ENCODE assay signal across 9 cellular contexts in genomic region chr19:14516048-14516534, GRCh38. TPM values are rescaled to one million over a fixed set of nuclear protein-coding genes. Genes with fewer than 3 reads are reported as not detected.
DNase-seq lines count a peak whose midpoint lies in the region; ATAC-seq and TF ChIP-seq lines count a peak whose summit lies in the region.
"Had no signal": no experiment of that assay in that cellular context is flagged by ENCODE, and none has a peak within 500 bp of the region (broad histone marks: within the 10 kb centered on the region; RNA-seq: fewer than 3 reads in every experiment).

No MANE protein-coding gene starts in this region.

- TF ChIP-seq CTCF in esophagus squamous epithelium (IDR thresholded peaks at IDR 0.05), result no peak
- no peak for TF ChIP-seq CTCF in psoas muscle (IDR thresholded peaks at IDR 0.05)

- H3K9me3 ChIP-seq in SJCRH30 (replicated peaks), result no peaks in the 10 kb centered on the region
- H3K9me3 ChIP-seq in esophagus squamous epithelium, result no peaks in the 10 kb centered on the region
- H3K9me3 ChIP-seq in psoas muscle, result no peaks in the 10 kb centered on the region

- DNase-seq in SJCRH30 (no peak), esophagus squamous epithelium (lab: John Stamatoyannopoulos, UW) (no peak), psoas muscle (no peak), SW480 (ENCODE audit: low spot score) (no peak), Ammon's horn (ENCODE audit: low spot score) (no peak)
- DNase-seq in activated CD4-positive, alpha-beta T cell treated with anti-CD3 and anti-CD28 coated beads, Interleukin-2, amount 50 U/mL, for 4 hours, result no peak

- peaks cover 21% of the 10 kb centered on the region for H3K4me1 ChIP-seq in SJCRH30
- peaks cover 26 to 82% (median 45%) of the 10 kb centered on the region in 3 donors for H3K4me1 ChIP-seq in esophagus squamous epithelium
- H3K4me1 ChIP-seq in psoas muscle, result peaks cover 42% of the 10 kb centered on the region

- WGBS in esophagus squamous epithelium, 2 donors, result 26 to 70% methylated on average over 9 to 15 of the region's 15 CpGs
- WGBS in psoas muscle, 3 donors, result 51 to 63% (median 55%) methylated on average over 15 of the region's 15 CpGs

- H3K36me3 ChIP-seq in SJCRH30 (peaks cover 29% of the 10 kb centered on the region), esophagus squamous epithelium (peaks cover 21 to 40% (median 24%) of the 10 kb centered on the region in 3 donors), psoas muscle (ENCODE audit: insufficient read depth in 1 of 2, low read depth in 1 of 2) (peaks cover 10 to 35% of the 10 kb centered on the region in 2 donors)

- no peak for TF ChIP-seq POLR2A in esophagus squamous epithelium (IDR thresholded peaks at IDR 0.05)

- H3K27ac ChIP-seq in SJCRH30 (no peak overlapping the region), esophagus squamous epithelium (peak overlapping the region; percentile 99 to 100 (median 100)), psoas muscle (peak overlapping the region; percentile 41)

- H3K4me3 ChIP-seq in GM08714 (ENCODE audit: low read length), result peak overlapping the region; percentile 96; the same call in 1 of the 2 replicates
- H3K4me3 ChIP-seq in SJCRH30, result peak overlapping the region; percentile 96
- peak overlapping the region; percentile 66 to 99 (median 96) for H3K4me3 ChIP-seq in esophagus squamous epithelium
- peak overlapping the region; percentile 82 for H3K4me3 ChIP-seq in psoas muscle

- ATAC-seq in psoas muscle (no peak), HG02884 (IDR thresholded peaks at IDR 0.05; ENCODE audit: unreplicated experiment) (no peak)

- intact Hi-C loops in esophagus squamous epithelium (cut with DNase I), result no loop called here
- intact Hi-C loops in psoas muscle (cut with DNase I), result loop anchor here in 1 of 2 donors (5.0 kb wide), 1 partner anchor 46 kb away; no protein-coding TSS in a partner anchor

- H3K27me3 ChIP-seq in SJCRH30 (no peaks in the 10 kb centered on the region), esophagus squamous epithelium (no peaks in the 10 kb centered on the region), psoas muscle (ENCODE audit: insufficient read depth in 3 of 3, low read length in 2 of 3) (no peaks in the 10 kb centered on the region)

RNA-seq across cellular contexts. Expression of gene DNAJB1, which starts 2.1 kb away (rescaled TPM):
- total RNA-seq in SJCRH30 (2014; rRNA removed; shearing (Covaris generic)), result 166 and 178 TPM in 2 replicates
- total RNA-seq in esophagus squamous epithelium (100 to 1,000 TPM; 182 to 294 (median 224) TPM), psoas muscle (100 to 1,000 TPM in 1 of 4 donors, 10 to 100 TPM in 3; 32.6 to 105 (median 42.6) TPM)
- polyA plus RNA-seq in psoas muscle, result 10 to 100 TPM; 20.8 to 32.0 (median 24.4) TPM

RNA-seq across cellular contexts. Expression of gene TECR, which starts 13.3 kb away (rescaled TPM):
- 188 and 189 TPM in 2 replicates for total RNA-seq in SJCRH30 (2014; rRNA removed; shearing (Covaris generic))
- total RNA-seq in esophagus squamous epithelium (100 to 1,000 TPM; 130 to 290 (median 190) TPM), psoas muscle (100 to 1,000 TPM; 111 to 209 (median 158) TPM)
- polyA plus RNA-seq in psoas muscle, result 100 to 1,000 TPM in 2 of 3 donors, 10 to 100 TPM in 1; 77.8 to 145 (median 136) TPM

RNA-seq across cellular contexts. Expression of gene GIPC1, which starts 20.2 kb away (rescaled TPM):
- 67.4 and 71.1 TPM in 2 replicates for total RNA-seq in SJCRH30 (2014; rRNA removed; shearing (Covaris generic))
- 100 to 1,000 TPM; 147 to 432 (median 243) TPM for total RNA-seq in esophagus squamous epithelium
- 10 to 100 TPM; 37.9 to 45.3 (median 43.2) TPM for total RNA-seq in psoas muscle
- 10 to 100 TPM; 45.3 to 63.5 (median 50.8) TPM for polyA plus RNA-seq in psoas muscle

RNA-seq across cellular contexts. Expression of gene PTGER1, which starts 40.9 kb away (rescaled TPM):
- total RNA-seq in SJCRH30 (2014; rRNA removed; shearing (Covaris generic)), result 1.2 and 1.7 TPM in 2 replicates
- 1 to 10 TPM in 1 of 4 donors, under 1 TPM in 2, not detected in 1; 0.31 to 1.3 (median 0.38) TPM for total RNA-seq in esophagus squamous epithelium
- total RNA-seq in psoas muscle, result under 1 TPM in 2 of 4 donors, not detected in 2; 0.15 to 0.25 TPM
- polyA plus RNA-seq in psoas muscle, result under 1 TPM; 0.05 to 0.10 (median 0.08) TPM
- total RNA-seq: myocyte had no signal

RNA-seq across cellular contexts. Expression of gene NDUFB7, which starts 55.8 kb away (rescaled TPM):
- total RNA-seq in SJCRH30 (2014; rRNA removed; shearing (Covaris generic)), result 240 and 323 TPM in 2 replicates
- total RNA-seq in esophagus squamous epithelium (100 to 1,000 TPM; 262 to 379 (median 295) TPM), psoas muscle (100 to 1,000 TPM; 216 to 306 (median 287) TPM)
- polyA plus RNA-seq in psoas muscle, result 100 to 1,000 TPM; 488 to 805 (median 716) TPM
